1 cellular context compared by ENCODE assay signal in genomic region chr12:120381752-120382419, GRCh38.
TF ChIP-seq lines count a peak whose summit lies in the region.

No MANE protein-coding gene starts in this region.

TF ChIP-seq in K562, 482 proteins besides CTCF, POLR2A, EP300 and RAD21 (continued from another document and continues in another):
- no peak for TF ChIP-seq CTCFL (IDR thresholded peaks at IDR 0.05; ENCODE audit: borderline replicate concordance, insufficient read depth, low read depth, low read length, poor library complexity, severe bottlenecking)
- TF ChIP-seq ZNF431 (CRISPR knock-in tag; IDR thresholded peaks at IDR 0.05), result no peak
- no peak for TF ChIP-seq HOXB6 (CRISPR knock-in tag; IDR thresholded peaks at IDR 0.05; ENCODE audit: borderline replicate concordance)
- no peak for TF ChIP-seq FOXO4 (CRISPR knock-in tag; IDR thresholded peaks at IDR 0.05)
- TF ChIP-seq SMARCA4 (IDR thresholded peaks at IDR 0.05), result peak; percentile 91
- no peak for TF ChIP-seq ZNF717 (CRISPR knock-in tag; IDR thresholded peaks at IDR 0.05)
- TF ChIP-seq ZBTB11 (CRISPR knock-in tag; IDR thresholded peaks at IDR 0.05), result no peak
- TF ChIP-seq ZMIZ1 (IDR thresholded peaks at IDR 0.05; ENCODE audit: low read depth in 2 of 2, low read length in 2 of 2), result no peak
- TF ChIP-seq BMI1 (IDR thresholded peaks at IDR 0.05; ENCODE audit: low read length), result no peak
- TF ChIP-seq ELF2 (CRISPR knock-in tag; IDR thresholded peaks at IDR 0.05), result no peak
- no peak for TF ChIP-seq MYC (IDR thresholded peaks at IDR 0.05; ENCODE audit: low read depth, low read length)
- no peak for TF ChIP-seq MYC (CRISPR knock-in tag; IDR thresholded peaks at IDR 0.05; ENCODE audit: borderline replicate concordance, low read depth)
- no peak for TF ChIP-seq ZNF551 (CRISPR knock-in tag; IDR thresholded peaks at IDR 0.05)
- TF ChIP-seq ZNF224 (CRISPR knock-in tag; IDR thresholded peaks at IDR 0.05), result no peak
- no peak for TF ChIP-seq ZNF518B (CRISPR knock-in tag; IDR thresholded peaks at IDR 0.05)
- TF ChIP-seq CREBBP (IDR thresholded peaks at IDR 0.05; ENCODE audit: low read depth, low read length), result no peak
- no peak for TF ChIP-seq PHB (CRISPR knock-in tag; IDR thresholded peaks at IDR 0.05)
- TF ChIP-seq JUN (IDR thresholded peaks at IDR 0.05; ENCODE audit: borderline replicate concordance, low read depth, low read length), result peak; percentile 82; the same call in 1 of the 2 replicates
- TF ChIP-seq JUN (CRISPR knock-in tag; IDR thresholded peaks at IDR 0.05; ENCODE audit: borderline replicate concordance), result no peak
- no peak for TF ChIP-seq MLLT1 (IDR thresholded peaks at IDR 0.05)
- TF ChIP-seq ZNF584 (CRISPR knock-in tag; IDR thresholded peaks at IDR 0.05; ENCODE audit: low read depth), result no peak
- no peak for TF ChIP-seq THRA (IDR thresholded peaks at IDR 0.05)
- no peak for TF ChIP-seq ATF1 (CRISPR knock-in tag; IDR thresholded peaks at IDR 0.05)
- TF ChIP-seq ATF1 (tag; IDR thresholded peaks at IDR 0.05), result no peak; the same call in 1 of the 2 replicates
- TF ChIP-seq HBP1 (CRISPR knock-in tag; IDR thresholded peaks at IDR 0.05), result no peak
- TF ChIP-seq RNF2 (IDR thresholded peaks at IDR 0.05), result no peak
- TF ChIP-seq ZNF512 (tag; IDR thresholded peaks at IDR 0.05), result no peak
- no peak for TF ChIP-seq RBM17 (IDR thresholded peaks at IDR 0.05; ENCODE audit: borderline replicate concordance, low read depth, low read length)
- no peak for TF ChIP-seq PPARD (CRISPR knock-in tag; IDR thresholded peaks at IDR 0.05)
- TF ChIP-seq HDAC8 (tag; IDR thresholded peaks at IDR 0.05), result no peak
- TF ChIP-seq HIVEP1 (CRISPR knock-in tag; IDR thresholded peaks at IDR 0.05), result no peak
- TF ChIP-seq RBFOX2 (IDR thresholded peaks at IDR 0.05; ENCODE audit: low read depth, low read length), result no peak
- TF ChIP-seq ZNF699 (CRISPR knock-in tag; IDR thresholded peaks at IDR 0.05; ENCODE audit: insufficient replicate concordance), result no peak
- TF ChIP-seq HCFC1 (IDR thresholded peaks at IDR 0.05; ENCODE audit: low read depth, low read length), result no peak
- no peak for TF ChIP-seq SP1 (CRISPR knock-in tag; IDR thresholded peaks at IDR 0.05)
- no peak for TF ChIP-seq GTF2B (IDR thresholded peaks at IDR 0.05; ENCODE audit: extremely low read depth, insufficient read length)
- no peak for TF ChIP-seq ZNF696 (CRISPR knock-in tag; conservative IDR thresholded peaks at IDR 0.05)
- TF ChIP-seq SPI1 (IDR thresholded peaks at IDR 0.05; ENCODE audit: borderline replicate concordance, low read depth, low read length), result peak; percentile 62; the same call in 1 of the 2 replicates
- no peak for TF ChIP-seq TCF7 (IDR thresholded peaks at IDR 0.05; ENCODE audit: borderline replicate concordance)
- TF ChIP-seq RHOXF2B (CRISPR knock-in tag; conservative IDR thresholded peaks at IDR 0.05), result no peak
- no peak for TF ChIP-seq ZFP30 (CRISPR knock-in tag; IDR thresholded peaks at IDR 0.05; ENCODE audit: borderline replicate concordance)
- TF ChIP-seq PHF8 (IDR thresholded peaks at IDR 0.05; ENCODE audit: borderline replicate concordance, low read length), result no peak
- no peak for TF ChIP-seq XRCC4 (IDR thresholded peaks at IDR 0.05; ENCODE audit: extremely low read depth, insufficient read depth, insufficient read length)
